In genomic region chr6:37820713-37821069, GRCh38 we compare ENCODE assay signal across 8 cellular contexts. TPM values are rescaled to one million over a fixed set of nuclear protein-coding genes. Genes with fewer than 3 reads are reported as not detected.
DNase-seq lines count a peak whose midpoint lies in the region; TF ChIP-seq lines count a peak whose summit lies in the region.

No MANE protein-coding gene starts in this region.

- no peaks in the 10 kb centered on the region for H3K9me3 Mint-ChIP-seq in CD4-positive, alpha-beta memory T cell
- no peaks in the 10 kb centered on the region for H3K9me3 Mint-ChIP-seq in nephron progenitor cell

- intact Hi-C loops in CD4-positive, alpha-beta memory T cell (cut with micrococcal nuclease) = no loop called here

- H3K9me3 ChIP-seq in CD4-positive, alpha-beta memory T cell (ENCODE audit: control insufficient read depth in 1 of 2, low read length in 2 of 2) = no peaks in the 10 kb centered on the region
- H3K9me3 ChIP-seq in ectodermal cell (ENCODE audit: control insufficient read depth, low read length) = no peaks in the 10 kb centered on the region

- H3K4me1 Mint-ChIP-seq in CD4-positive, alpha-beta memory T cell = peaks cover 45 to 79% (median 57%) of the 10 kb centered on the region in 4 donors
- peaks cover 55% of the 10 kb centered on the region for H3K4me1 Mint-ChIP-seq in nephron progenitor cell

- TF ChIP-seq POLR2A in NB4 (IDR thresholded peaks at IDR 0.05; ENCODE audit: extremely low read depth, insufficient read length) = no peak

- H3K27ac ChIP-seq in CD4-positive, alpha-beta memory T cell (ENCODE audit: low read depth, low read length) = peak overlapping the region; percentile 54
- no peak overlapping the region for H3K27ac ChIP-seq in ectodermal cell (ENCODE audit: insufficient read depth, low read depth, low read length, poor library complexity, severe bottlenecking)

- peak overlapping the region; percentile 43 to 96 (median 89) for H3K27ac Mint-ChIP-seq in CD4-positive, alpha-beta memory T cell
- no peak overlapping the region for H3K27ac Mint-ChIP-seq in nephron progenitor cell

- no peaks in the 10 kb centered on the region for H3K27me3 Mint-ChIP-seq in CD4-positive, alpha-beta memory T cell
- peaks cover 12% of the 10 kb centered on the region for H3K27me3 Mint-ChIP-seq in nephron progenitor cell (ENCODE audit: low read depth, poor library complexity)

- peaks cover 47% of the 10 kb centered on the region for H3K4me1 ChIP-seq in CD4-positive, alpha-beta memory T cell (ENCODE audit: insufficient read depth, low read length)
- peaks cover 19% of the 10 kb centered on the region for H3K4me1 ChIP-seq in ectodermal cell (ENCODE audit: control insufficient read depth, insufficient read depth, low read length)

- H3K36me3 ChIP-seq in CD4-positive, alpha-beta memory T cell (ENCODE audit: insufficient read depth, low read length) = no peaks in the 10 kb centered on the region
- H3K36me3 ChIP-seq in ectodermal cell (ENCODE audit: control insufficient read depth, insufficient read depth, low read length) = no peaks in the 10 kb centered on the region

- peak overlapping the region; percentile 6 to 51 for H3K4me3 ChIP-seq in CD4-positive, alpha-beta memory T cell (ENCODE audit: low read length in 2 of 2)
- H3K4me3 ChIP-seq in NB4 (ENCODE audit: low read depth, low read length) (peak overlapping the region; percentile 63), ectodermal cell (ENCODE audit: insufficient read depth, low read depth, low read length) (peak overlapping the region; percentile 74)

- TF ChIP-seq CTCF in NB4 (IDR thresholded peaks at IDR 0.05; ENCODE audit: low read depth, low read length) (no peak), nephron progenitor cell (IDR thresholded peaks at IDR 0.05) (no peak)

- H3K27me3 ChIP-seq in CD4-positive, alpha-beta memory T cell (ENCODE audit: insufficient read depth, low read length) = no peaks in the 10 kb centered on the region
- H3K27me3 ChIP-seq in ectodermal cell (ENCODE audit: control insufficient read depth, insufficient read depth, low read length, poor library complexity, severe bottlenecking) = no peaks in the 10 kb centered on the region

- CTCF ChIA-PET in CD4-positive, alpha-beta memory T cell (lab: Charles Lee; ENCODE audit: partially characterized antibody) = interaction anchor here (1.2 kb wide), 1 partner anchor 38 kb away, joined by 4 read pairs; no protein-coding TSS in a partner anchor

- 50 to 63% methylated on average over 2 to 3 of the region's 3 CpGs for WGBS in ectodermal cell, 2 experiments

- no peak for DNase-seq in CD4-positive, alpha-beta memory T cell
- DNase-seq in NB4 (ENCODE audit: low read depth) = peak; percentile 21
- no peak for DNase-seq in nephron progenitor cell
- DNase-seq in GF-D8 (lab: John Stamatoyannopoulos, UW) = no peak
- DNase-seq in GM19240 (ENCODE audit: insufficient read length, low spot score) = no peak
- no peak for DNase-seq in ureter (ENCODE audit: low spot score)
- DNase-seq in inferior parietal cortex (ENCODE audit: extremely low spot score) = no peak

- peak overlapping the region; percentile 89 to 97 (median 92) for H3K4me3 Mint-ChIP-seq in CD4-positive, alpha-beta memory T cell
- H3K4me3 Mint-ChIP-seq in nephron progenitor cell = peak overlapping the region; percentile 92

- H3K36me3 Mint-ChIP-seq in CD4-positive, alpha-beta memory T cell = peaks cover 0 to 14% of the 10 kb centered on the region in 2 donors
- H3K36me3 Mint-ChIP-seq in nephron progenitor cell (ENCODE audit: low read depth) = no peaks in the 10 kb centered on the region

- POLR2A ChIA-PET in CD4-positive, alpha-beta memory T cell (lab: Charles Lee; ENCODE audit: partially characterized antibody) = interaction anchor here (1.1 to 1.7 kb wide), 2 partner anchors 305 to 388 kb away, joined by 3 to 6 read pairs; partner anchors contain the start of gene CMTR1

RNA-seq across cellular contexts. Expression of gene ZFAND3, which starts 1.2 kb away (rescaled TPM):
- 10 to 100 TPM; 32.7 to 33.0 TPM for total RNA-seq in CD4-positive, alpha-beta memory T cell
- 1 to 10 TPM; 2.1 to 7.4 TPM for polyA plus RNA-seq in CD4-positive, alpha-beta memory T cell
- polyA plus RNA-seq in ectodermal cell (2013, experiment 1 of 4) = 131 TPM
- polyA plus RNA-seq in ectodermal cell (2013, experiment 2 of 4) = 146 TPM
- 99.4 TPM for polyA plus RNA-seq in ectodermal cell (2013, experiment 3 of 4)
- 113 TPM for polyA plus RNA-seq in ectodermal cell (2013, experiment 4 of 4)
- total RNA-seq in ureter = 123 TPM
